20 cellular contexts compared by ENCODE assay signal in genomic region chr1:211614615-211615014, GRCh38.
"Had no signal": no experiment of that assay in that cellular context is flagged by ENCODE, and none has a peak within 500 bp of the region (broad histone marks: within the 10 kb centered on the region; RNA-seq: fewer than 3 reads in every experiment).

No MANE protein-coding gene starts in this region.

- H3K36me3 ChIP-seq: transverse colon, vagina had no signal

- H3K4me3 ChIP-seq: psoas muscle, testis, transverse colon, vagina had no signal

- DNase-seq: activated CD4-positive, alpha-beta T cell treated with anti-CD3 and anti-CD28 coated beads for 4 hours; activated CD4-positive, alpha-beta T cell treated with anti-CD3 and anti-CD28 coated beads, Interleukin-2, amount 50 U/mL, for 4 hours; activated naive CD4-positive, alpha-beta T cell; activated T-cell treated with anti-CD3 and anti-CD28 coated beads for 4 hours; activated T-cell treated with anti-CD3 and anti-CD28 coated beads, Interleukin-2, amount 50 U/mL, for 72 hours; effector memory CD8-positive, alpha-beta T cell; head of caudate nucleus; hippocampal formation; left cardiac atrium; left ventricle myocardium superior; naive B cell; nephron progenitor cell; psoas muscle; stimulated activated naive CD8-positive, alpha-beta T cell treated with anti-CD3 and anti-CD28 coated beads, Interleukin-15, Interleukin-2, amounts not matched to agents 100 U/mL and 50 U/mL, for 24 hours; testis; transverse colon had no signal

- H2AFZ ChIP-seq: parathyroid adenoma had no signal

- H3K9ac ChIP-seq: parathyroid adenoma had no signal

- H3K4me1 ChIP-seq: parathyroid adenoma had no signal

- H3K27me3 ChIP-seq: testis, transverse colon, vagina had no signal

- ATAC-seq: activated naive CD4-positive, alpha-beta T cell treated with anti-CD3 and anti-CD28 coated beads, Interleukin-2, amount 50 U/mL, for 72 hours; activated T-cell treated with anti-CD3 and anti-CD28 coated beads, Interleukin-2, amount 50 U/mL, for 72 hours; effector memory CD8-positive, alpha-beta T cell; left cardiac atrium; left ventricle myocardium superior; psoas muscle; stimulated activated naive CD8-positive, alpha-beta T cell treated with anti-CD3 and anti-CD28 coated beads, Interleukin-15, Interleukin-2, amounts not matched to agents 100 U/mL and 50 U/mL, for 24 hours had no signal

- H3K9me3 ChIP-seq: psoas muscle, testis, transverse colon, vagina had no signal

- H3K27ac ChIP-seq: parathyroid adenoma, psoas muscle, testis, vagina, VCaP had no signal
